In genomic region chr6:99458319-99458718, GRCh38 we compare ENCODE assay signal across 9 cellular contexts. TPM values are rescaled to one million over a fixed set of nuclear protein-coding genes. Genes with fewer than 3 reads are reported as not detected.
A peak's percentile ranks its signal among the peaks of the same experiment; 100 is the strongest.
DNase-seq lines count a peak whose midpoint lies in the region; ATAC-seq and TF ChIP-seq lines count a peak whose summit lies in the region.
"Had no signal": no experiment of that assay in that cellular context is flagged by ENCODE, and none has a peak within 500 bp of the region (broad histone marks: within the 10 kb centered on the region; RNA-seq: fewer than 3 reads in every experiment).

No MANE protein-coding gene starts in this region.

- intact Hi-C loops in left colon (cut with DNase I, micrococcal nuclease), result no loop called here

- peak; percentile 49 for ATAC-seq in left colon
- no peak for ATAC-seq in HG03045 (IDR thresholded peaks at IDR 0.05; ENCODE audit: unreplicated experiment)
- no peak for ATAC-seq in GM18498 (IDR thresholded peaks at IDR 0.05; ENCODE audit: unreplicated experiment)
- no peak for ATAC-seq in HG02623 (IDR thresholded peaks at IDR 0.05; ENCODE audit: unreplicated experiment)

- no peaks in the 10 kb centered on the region for H3K9me3 ChIP-seq in WERI-Rb-1 (ENCODE audit: severe bottlenecking)

- H3K4me3 ChIP-seq in HL-60 (replicated peaks; ENCODE audit: insufficient read depth, low read length), result no peak overlapping the region
- H3K4me3 ChIP-seq in WERI-Rb-1 (ENCODE audit: low read depth, low read length), result no peak overlapping the region

- peak; percentile 66 for DNase-seq in ELR (ENCODE audit: low read depth)
- DNase-seq in HL-60 (ENCODE audit: low read depth in 1 of 2, low spot score in 1 of 2), result peak; percentile 16 to 25
- DNase-seq in WERI-Rb-1, result no peak
- no peak for DNase-seq in left colon
- DNase-seq in islet precursor cell, result no peak
- DNase-seq: stimulated activated CD4-positive, alpha-beta T cell treated with anti-CD3 and anti-CD28 coated beads, Interleukin-2, amount 100 ng/mL, for 48 hours had no signal

- no peaks in the 10 kb centered on the region for H3K27me3 ChIP-seq in HL-60 (ENCODE audit: insufficient read depth, poor library complexity, severe bottlenecking)
- H3K27me3 ChIP-seq in WERI-Rb-1 (ENCODE audit: insufficient read depth, low read depth, severe bottlenecking), result no peaks in the 10 kb centered on the region

- no peak overlapping the region for H3K27ac ChIP-seq in HL-60 (replicated peaks)
- no peak overlapping the region for H3K27ac ChIP-seq in WERI-Rb-1

- peaks cover 4% of the 10 kb centered on the region; the same call in 1 of the 2 replicates for H3K36me3 ChIP-seq in WERI-Rb-1

- no peak for TF ChIP-seq CTCF in HL-60 (IDR thresholded peaks at IDR 0.05; ENCODE audit: insufficient read depth, low read length)
- TF ChIP-seq CTCF in WERI-Rb-1 (IDR thresholded peaks at IDR 0.05; ENCODE audit: low read depth, low read length), result peak; percentile 37; the same call in 1 of the 2 replicates

RNA-seq across cellular contexts. Expression of gene PNISR, which starts 33.2 kb away (rescaled TPM):
- total RNA-seq in left colon, result 10 to 100 TPM; 70.0 to 72.9 TPM

RNA-seq across cellular contexts. Expression of gene USP45, which starts 56.9 kb away (rescaled TPM):
- 10 to 100 TPM; 12.2 to 13.5 TPM for total RNA-seq in left colon

Comparison
In these comparisons a context has a peak if more than half of its experiments do, and no peak if none do; other contexts are left out.
1. DNase-seq: peak in ELR (single experiment) and HL-60 (2 of 2); none in WERI-Rb-1 (single experiment), left colon (0 of 2) and islet precursor cell (single experiment).